Comparison of ENCODE assay signal across 8 cellular contexts in the genomic region with DNA sequence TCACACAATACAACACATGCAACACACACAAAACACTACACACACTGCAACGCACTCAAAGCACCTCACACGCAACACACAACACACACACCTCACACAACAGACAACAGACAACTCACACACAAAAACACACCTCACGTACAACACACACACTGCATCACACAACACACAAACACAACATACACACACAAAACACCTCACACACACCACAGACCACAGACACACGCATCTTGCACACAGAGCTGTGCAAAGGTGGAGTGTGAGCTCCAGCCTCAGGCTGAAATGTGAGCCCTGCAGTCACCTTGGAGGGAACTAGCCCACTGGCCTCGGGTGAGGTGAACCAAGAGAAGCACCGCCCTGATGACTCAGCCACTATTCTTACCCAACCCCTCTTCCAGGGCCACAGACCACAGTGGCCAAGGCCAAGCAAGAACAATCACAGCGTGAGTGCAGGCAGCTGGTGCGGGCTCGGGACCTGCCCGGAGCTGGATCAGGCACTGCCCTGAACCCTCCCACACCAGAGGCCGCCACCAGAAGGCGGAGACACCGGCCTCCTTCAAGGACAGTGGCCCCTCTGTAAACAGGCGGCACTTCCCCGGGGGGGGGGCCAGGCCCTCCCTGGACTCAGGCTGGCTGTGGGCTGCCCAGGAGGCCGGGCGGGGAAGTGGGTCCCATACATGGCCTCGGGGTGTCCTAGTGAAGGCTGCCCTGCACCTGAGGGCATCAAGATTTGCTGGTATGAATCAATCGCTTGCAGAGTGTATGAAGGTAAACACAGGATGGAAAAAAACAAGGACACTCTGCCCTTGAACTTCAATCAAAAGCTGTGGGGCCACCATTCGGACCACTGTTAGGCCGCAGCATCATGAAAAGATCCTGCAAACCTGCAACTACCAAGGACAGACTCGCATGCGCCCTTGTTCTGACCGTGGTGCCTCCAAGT.
A peak's percentile ranks its signal among the peaks of the same experiment; 100 is the strongest.
DNase-seq lines count a peak whose midpoint lies in the region; ATAC-seq and TF ChIP-seq lines count a peak whose summit lies in the region.

No MANE protein-coding gene starts in this region.

- peaks cover 8% of the 10 kb centered on the region for H3K79me2 ChIP-seq in parathyroid adenoma

- peak overlapping the region; percentile 36 for H2AFZ ChIP-seq in parathyroid adenoma

- no peaks in the 10 kb centered on the region for H3K36me3 ChIP-seq in parathyroid adenoma (ENCODE audit: control insufficient read depth, insufficient read depth, low read length)

- no peak for TF ChIP-seq CTCF in foreskin fibroblast (IDR thresholded peaks at IDR 0.05; ENCODE audit: low read depth, low read length)
- TF ChIP-seq CTCF in parathyroid adenoma (IDR thresholded peaks at IDR 0.05): peak; percentile 58

- H3K27me3 ChIP-seq in parathyroid adenoma (ENCODE audit: control insufficient read depth, insufficient read depth, low read length): no peaks in the 10 kb centered on the region

- H3K4me3 ChIP-seq in foreskin fibroblast (ENCODE audit: low read depth in 1 of 2, low read length in 2 of 2) (no peak overlapping the region), parathyroid adenoma (ENCODE audit: low read depth, low read length) (peak overlapping the region; percentile 39)

- peaks cover 95% of the 10 kb centered on the region for H3K4me1 ChIP-seq in parathyroid adenoma

- H3K9ac ChIP-seq in parathyroid adenoma: peak overlapping the region; percentile 38

- H3K27ac ChIP-seq in parathyroid adenoma: peak overlapping the region; percentile 99

- ATAC-seq in activated CD4-positive, CD25-positive, alpha-beta regulatory T cell treated with anti-CD3 and anti-CD28 coated beads, Interleukin-2, amount 50 U/mL, for 24 hours: peak; percentile 56 to 72
- peak; percentile 86 for ATAC-seq in GM21723 (IDR thresholded peaks at IDR 0.05; ENCODE audit: unreplicated experiment)

- H3K4me2 ChIP-seq in parathyroid adenoma (ENCODE audit: low read length): peak overlapping the region; percentile 60

- no peak for DNase-seq in activated CD4-positive, CD25-positive, alpha-beta regulatory T cell treated with anti-CD3 and anti-CD28 coated beads, Interleukin-2, amount 50 U/mL, for 72 hours
- DNase-seq in HT-29 (ENCODE audit: low spot score) (peak; percentile 97), SW480 (ENCODE audit: low spot score) (peak; percentile 100), foreskin fibroblast (peak; percentile 95 to 96)
- DNase-seq in activated CD4-positive, CD25-positive, alpha-beta regulatory T cell (lab: John Stamatoyannopoulos, UW): no peak

- H3K9me3 ChIP-seq in parathyroid adenoma (ENCODE audit: control insufficient read depth, low read length): no peaks in the 10 kb centered on the region

Comparison
In these comparisons a context has a peak if more than half of its experiments do, and no peak if none do; other contexts are left out.
1. DNase-seq: peak in HT-29 (single experiment), SW480 (single experiment) and foreskin fibroblast (2 of 2); none in activated CD4-positive, CD25-positive, alpha-beta regulatory T cell treated with anti-CD3 and anti-CD28 coated beads, Interleukin-2, amount 50 U/mL, for 72 hours (single experiment) and activated CD4-positive, CD25-positive, alpha-beta regulatory T cell (0 of 4).